In genomic region chr15:60375255-60375809, GRCh38 we compare ENCODE assay signal across 1 cellular context.
TF ChIP-seq lines count a peak whose summit lies in the region.

No MANE protein-coding gene starts in this region.

TF ChIP-seq in A549, 52 proteins besides CTCF, POLR2A, EP300 and RAD21 (continued from another document):
- TF ChIP-seq TFCP2L1 (CRISPR knock-in tag; IDR thresholded peaks at IDR 0.05) (peak; percentile 8; the same call in 1 of the 2 replicates), CHD2 (IDR thresholded peaks at IDR 0.05; ENCODE audit: low read length, partially characterized antibody) (no peak), HOXA7 (CRISPR knock-in tag; IDR thresholded peaks at IDR 0.05) (peak; percentile 51; the same call in 1 of the 2 replicates), HMGXB4 (CRISPR knock-in tag; IDR thresholded peaks at IDR 0.05; ENCODE audit: borderline replicate concordance) (0 out of 2 replicates have a peak, but pooled peaks have one; percentile 11), POLR2AphosphoS2 (conservative IDR thresholded peaks at IDR 0.05; ENCODE audit: low read length) (peak; percentile 73; the same call in 1 of the 2 replicates), EHF (CRISPR knock-in tag; IDR thresholded peaks at IDR 0.05) (peak; percentile 66), PHF8 (IDR thresholded peaks at IDR 0.05; ENCODE audit: borderline replicate concordance, low read depth) (no peak), HES2 (IDR thresholded peaks at IDR 0.05) (no peak), FOSB (CRISPR knock-in tag; IDR thresholded peaks at IDR 0.05) (peak; percentile 87), HOXB5 (CRISPR knock-in tag; IDR thresholded peaks at IDR 0.05) (0 out of 2 replicates have a peak, but pooled peaks have one; percentile 8), CBX2 (IDR thresholded peaks at IDR 0.05; ENCODE audit: borderline replicate concordance, low read depth) (no peak), RCOR1 (IDR thresholded peaks at IDR 0.05; ENCODE audit: low read depth, low read length) (no peak)
